Comparison of ENCODE assay signal across 1 cellular context in the genomic region with DNA sequence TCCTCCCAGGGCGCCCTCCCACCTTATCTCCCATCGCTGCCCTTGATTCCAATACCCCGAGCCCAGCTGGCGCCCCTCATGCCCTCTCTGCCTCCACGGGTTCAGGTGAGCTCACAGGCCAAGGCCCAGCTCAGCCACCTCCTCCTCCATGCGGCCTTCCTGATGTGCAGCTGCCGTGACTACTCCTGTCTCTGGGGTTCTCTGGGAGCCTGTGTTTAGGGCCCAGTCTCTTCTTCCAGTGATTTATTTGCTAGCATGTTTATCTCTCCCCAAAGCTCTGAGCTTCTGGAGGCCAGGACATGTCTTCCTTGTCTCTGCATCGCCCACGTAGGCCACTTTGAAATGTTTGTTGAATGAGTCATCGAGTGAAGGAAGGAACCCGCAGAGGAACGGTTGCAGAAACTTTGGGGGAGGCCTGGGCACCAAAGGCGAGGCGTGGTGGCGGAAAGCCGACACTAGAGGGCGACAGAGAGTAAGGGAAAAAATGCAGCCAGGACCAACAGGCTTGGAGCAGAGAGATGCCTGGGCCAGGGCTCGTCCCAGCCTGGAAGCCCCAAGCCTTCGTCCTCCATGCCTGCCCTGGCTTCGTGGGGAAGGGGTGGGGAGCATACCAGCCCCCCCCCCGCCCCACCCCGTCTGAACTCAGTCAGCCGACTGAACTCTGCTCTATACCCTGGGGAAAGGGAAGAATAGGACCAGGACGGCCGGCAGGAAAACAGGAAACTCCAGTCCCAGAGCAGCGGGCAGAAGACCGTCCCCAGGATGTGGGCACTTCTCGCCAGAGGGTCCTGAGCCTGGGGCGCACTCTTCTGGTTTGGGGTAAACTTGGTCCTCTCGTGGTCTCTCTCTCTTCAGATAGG.
A peak's percentile ranks its signal among the peaks of the same experiment; 100 is the strongest.
TF ChIP-seq lines count a peak whose summit lies in the region.

No MANE protein-coding gene starts in this region.

TF ChIP-seq in HepG2, 621 proteins besides CTCF, POLR2A, EP300 and RAD21 (continued from another document and continues in another):
- TF ChIP-seq THAP9 (CRISPR knock-in tag; IDR thresholded peaks at IDR 0.05; ENCODE audit: borderline replicate concordance): peak; percentile 31; the same call in 1 of the 2 replicates
- peak; percentile 87 for TF ChIP-seq ZGPAT (CRISPR knock-in tag; IDR thresholded peaks at IDR 0.05)
- no peak for TF ChIP-seq ZNF850 (CRISPR knock-in tag; conservative IDR thresholded peaks at IDR 0.05)
- TF ChIP-seq NFE2 (CRISPR knock-in tag; IDR thresholded peaks at IDR 0.05): no peak
- peak; percentile 47; the same call in 1 of the 2 replicates for TF ChIP-seq SPEN (CRISPR knock-in tag; IDR thresholded peaks at IDR 0.05; ENCODE audit: low read depth)
- no peak for TF ChIP-seq SOX6 (IDR thresholded peaks at IDR 0.05)
- peak; percentile 72 for TF ChIP-seq SOX6 (CRISPR knock-in tag; IDR thresholded peaks at IDR 0.05)
- TF ChIP-seq ZXDC (CRISPR knock-in tag; IDR thresholded peaks at IDR 0.05): 0 out of 2 replicates have a peak, but pooled peaks have one; percentile 55
- TF ChIP-seq NKX3-1 (CRISPR knock-in tag; IDR thresholded peaks at IDR 0.05): no peak
- TF ChIP-seq ETV5 (CRISPR knock-in tag; IDR thresholded peaks at IDR 0.05; ENCODE audit: borderline replicate concordance): peak; percentile 27; the same call in 1 of the 2 replicates
- peak; percentile 56; the same call in 1 of the 2 replicates for TF ChIP-seq PHF8 (CRISPR knock-in tag; IDR thresholded peaks at IDR 0.05)
- peak; percentile 89 for TF ChIP-seq SMC3 (IDR thresholded peaks at IDR 0.05; ENCODE audit: low read length)
- 0 out of 2 replicates have a peak, but pooled peaks have one; percentile 46 for TF ChIP-seq ZNF746 (CRISPR knock-in tag; IDR thresholded peaks at IDR 0.05)
- TF ChIP-seq YEATS2 (CRISPR knock-in tag; IDR thresholded peaks at IDR 0.05; ENCODE audit: borderline replicate concordance): peak; percentile 68; the same call in 1 of the 2 replicates
- TF ChIP-seq TFE3 (CRISPR knock-in tag; IDR thresholded peaks at IDR 0.05): peak; percentile 45
- TF ChIP-seq PATZ1 (CRISPR knock-in tag; IDR thresholded peaks at IDR 0.05): peak; percentile 100
- no peak for TF ChIP-seq HMG20B (CRISPR knock-in tag; conservative IDR thresholded peaks at IDR 0.05)
- TF ChIP-seq ZNF816 (CRISPR knock-in tag; IDR thresholded peaks at IDR 0.05; ENCODE audit: borderline replicate concordance): no peak
- peak; percentile 64; the same call in 1 of the 2 replicates for TF ChIP-seq ZBTB26 (CRISPR knock-in tag; IDR thresholded peaks at IDR 0.05; ENCODE audit: borderline replicate concordance)
- TF ChIP-seq NFE2L2 (IDR thresholded peaks at IDR 0.05; ENCODE audit: low read length): no peak
- peak; percentile 41; the same call in 1 of the 2 replicates for TF ChIP-seq CEBPG (CRISPR knock-in tag; IDR thresholded peaks at IDR 0.05)
- TF ChIP-seq MXD4 (CRISPR knock-in tag; IDR thresholded peaks at IDR 0.05): no peak
- TF ChIP-seq ZNF547 (CRISPR knock-in tag; IDR thresholded peaks at IDR 0.05): no peak; the same call in 1 of the 2 replicates
- peak; percentile 91 for TF ChIP-seq IKZF5 (CRISPR knock-in tag; IDR thresholded peaks at IDR 0.05)
- TF ChIP-seq ZNF275 (CRISPR knock-in tag; IDR thresholded peaks at IDR 0.05; ENCODE audit: borderline replicate concordance): peak; percentile 47; the same call in 1 of the 2 replicates
- no peak for TF ChIP-seq ZSCAN29 (CRISPR knock-in tag; conservative IDR thresholded peaks at IDR 0.05)
- peak; percentile 88 for TF ChIP-seq ZNF687 (CRISPR knock-in tag; IDR thresholded peaks at IDR 0.05)
- TF ChIP-seq TFAP4 (IDR thresholded peaks at IDR 0.05; ENCODE audit: borderline replicate concordance, low read depth): peak; percentile 52; the same call in 1 of the 2 replicates
- peak; percentile 36; the same call in 1 of the 2 replicates for TF ChIP-seq FOXO1 (CRISPR knock-in tag; IDR thresholded peaks at IDR 0.05)
- peak; percentile 55; the same call in 1 of the 2 replicates for TF ChIP-seq GFI1 (CRISPR knock-in tag; IDR thresholded peaks at IDR 0.05; ENCODE audit: borderline replicate concordance)
- no peak for TF ChIP-seq TCF7 (IDR thresholded peaks at IDR 0.05; ENCODE audit: low read depth)
- TF ChIP-seq MIER2 (CRISPR knock-in tag; IDR thresholded peaks at IDR 0.05): 0 out of 2 replicates have a peak, but pooled peaks have one; percentile 44
